Comparison of ENCODE assay signal across 27 cellular contexts in the genomic region with DNA sequence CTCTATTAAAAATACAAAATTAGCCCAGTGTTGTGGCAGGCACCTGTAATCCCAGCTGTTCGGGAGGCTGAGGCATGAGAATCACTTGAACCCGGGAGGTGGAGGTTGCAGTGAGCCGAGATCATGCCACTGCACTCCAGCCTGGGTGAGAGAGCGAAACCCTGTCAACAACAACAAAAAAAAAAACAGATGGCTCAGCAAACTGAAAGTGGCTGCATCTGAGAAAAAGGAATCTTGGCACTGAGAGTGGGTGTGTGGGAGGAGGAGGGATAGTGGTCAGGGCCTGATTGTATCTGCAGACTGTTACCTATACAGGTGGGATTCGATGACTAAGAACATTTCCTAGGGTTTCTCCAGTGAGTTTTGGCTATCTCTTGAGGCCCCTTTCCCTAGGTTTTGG.
"Had no signal": no experiment of that assay in that cellular context is flagged by ENCODE, and none has a peak within 500 bp of the region (broad histone marks: within the 10 kb centered on the region; RNA-seq: fewer than 3 reads in every experiment).

No MANE protein-coding gene starts in this region.

- H3K36me3 Mint-ChIP-seq: activated naive CD8-positive, alpha-beta T cell treated with anti-CD3 and anti-CD28 coated beads, Interleukin-2, amount 10 ng/mL, durations not matched to agents 7 days and 5 days; T-cell had no signal

- H3K4me3 Mint-ChIP-seq: activated CD4-positive, alpha-beta memory T cell treated with anti-CD3 and anti-CD28 coated beads, Interleukin-2, amount 10 ng/mL, durations not matched to agents 7 days and 5 days; activated naive CD8-positive, alpha-beta T cell treated with anti-CD3 and anti-CD28 coated beads, Interleukin-2, amount 10 ng/mL, durations not matched to agents 7 days and 5 days; activated T-cell treated with anti-CD3 and anti-CD28 coated beads, Interleukin-2, amount 50 U/mL, for 72 hours; T-cell had no signal

- H3K27ac ChIP-seq: adrenal gland, body of pancreas, SK-N-MC, VCaP had no signal

- ATAC-seq: activated T-cell treated with anti-CD3 and anti-CD28 coated beads, Interleukin-2, amount 50 U/mL, for 72 hours; body of pancreas; Right ventricle myocardium inferior; T-cell had no signal

- H3K4me3 ChIP-seq: adrenal gland, body of pancreas, MG63, SK-N-MC had no signal

- H3K36me3 ChIP-seq: adrenal gland, MG63 had no signal

- DNase-seq: activated CD4-positive, alpha-beta memory T cell treated with anti-CD3 and anti-CD28 coated beads, Interleukin-2, amount 10 ng/mL, durations not matched to agents 7 days and 5 days; activated CD4-positive, alpha-beta T cell treated with anti-CD3 and anti-CD28 coated beads, Interleukin-2, amount 50 U/mL, for 1 hour; activated CD4-positive, CD25-positive, alpha-beta regulatory T cell; activated naive CD4-positive, alpha-beta T cell treated with anti-CD3 and anti-CD28 coated beads, Interleukin-2, amount 50 U/mL, for 16 hours; activated naive CD8-positive, alpha-beta T cell treated with anti-CD3 and anti-CD28 coated beads, Interleukin-2, amount 10 ng/mL, durations not matched to agents 7 days and 5 days; activated T-cell treated with anti-CD3 and anti-CD28 coated beads for 4 hours; activated T-cell treated with anti-CD3 and anti-CD28 coated beads, Interleukin-2, amount 50 U/mL, for 72 hours; adrenal gland; aorta; body of pancreas; central memory CD4-positive, alpha-beta T cell; MG63; MV-4-11; NCI-H1092 treated with DMSO at 0.1 percent for 48 hours; NCI-H1417 treated with DMSO at 0.1 percent for 48 hours; NCI-H1694 treated with DMSO at 0.1 percent for 48 hours; NCI-H2029 treated with DMSO at 0.1 percent for 48 hours; NCI-H345; NCI-H510A; NCI-H526 treated with DMSO at 0.1 percent for 48 hours; NCI-H82; T-cell; T-helper 2 cell had no signal

- H3K27ac Mint-ChIP-seq: activated CD4-positive, alpha-beta memory T cell treated with anti-CD3 and anti-CD28 coated beads, Interleukin-2, amount 10 ng/mL, durations not matched to agents 7 days and 5 days; activated naive CD8-positive, alpha-beta T cell treated with anti-CD3 and anti-CD28 coated beads, Interleukin-2, amount 10 ng/mL, durations not matched to agents 7 days and 5 days; activated T-cell treated with anti-CD3 and anti-CD28 coated beads, Interleukin-2, amount 50 U/mL, for 72 hours; activated T-helper 2 cell treated with anti-CD3 and anti-CD28 coated beads, Interferon-gamma antibody, Interleukin-2, Interleukin-4, amounts not matched to agents 10 μg/mL and 5 μg/mL and 100 μg/mL, durations not matched to agents 14 hours and 24 hours and 36 hours; T-cell had no signal

- H3K9me3 ChIP-seq: adrenal gland, body of pancreas, MG63 had no signal

- H3K27me3 ChIP-seq: body of pancreas, MG63 had no signal

- H3K9me3 Mint-ChIP-seq: activated CD4-positive, alpha-beta memory T cell treated with anti-CD3 and anti-CD28 coated beads, Interleukin-2, amount 10 ng/mL, durations not matched to agents 7 days and 5 days; activated T-cell treated with anti-CD3 and anti-CD28 coated beads, Interleukin-2, amount 50 U/mL, for 72 hours; activated T-helper 2 cell treated with anti-CD3 and anti-CD28 coated beads, Interferon-gamma antibody, Interleukin-2, Interleukin-4, amounts not matched to agents 10 μg/mL and 5 μg/mL and 100 μg/mL, durations not matched to agents 14 hours and 24 hours and 36 hours; T-cell had no signal
